ENCODE assay signal across 8 cellular contexts in the genomic region with DNA sequence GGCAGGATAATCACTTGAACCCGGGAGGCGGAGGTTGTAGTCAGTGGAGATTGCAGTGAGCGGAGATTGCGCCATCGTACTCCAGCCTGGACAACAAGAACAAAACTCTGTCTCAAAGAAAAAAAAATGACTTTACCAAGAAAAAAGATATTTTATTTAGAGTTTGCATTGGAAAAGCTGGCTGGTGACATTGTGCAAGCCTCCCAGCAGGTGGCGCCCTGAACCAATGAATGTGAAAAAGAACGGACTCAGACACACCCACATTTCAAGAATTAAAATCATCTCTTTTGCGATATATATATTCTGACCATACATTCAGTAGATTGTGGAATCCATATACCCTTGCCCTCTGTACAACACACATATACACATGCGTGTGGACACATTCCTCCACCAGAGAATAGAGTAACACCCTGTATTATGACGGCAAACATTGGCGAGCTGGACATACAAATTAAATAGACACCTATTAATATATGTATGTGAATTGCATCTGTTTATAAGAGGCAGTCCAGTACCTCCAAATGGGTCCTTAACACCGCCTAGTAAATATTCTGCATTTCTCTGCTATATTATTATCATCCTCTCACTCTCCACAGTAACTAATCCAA. TPM values are rescaled to one million over a fixed set of nuclear protein-coding genes. Genes with fewer than 3 reads are reported as not detected.
DNase-seq lines count a peak whose midpoint lies in the region; ATAC-seq and TF ChIP-seq lines count a peak whose summit lies in the region.

No MANE protein-coding gene starts in this region.

- H3K27me3 Mint-ChIP-seq in MCF 10A (ENCODE audit: insufficient read depth, unreplicated experiment) (no peaks in the 10 kb centered on the region), immature natural killer cell (ENCODE audit: low read depth in 3 of 3) (peaks cover 0 to 2% (median 0%) of the 10 kb centered on the region in 3 donors)

- H3K36me3 Mint-ChIP-seq in MCF 10A (ENCODE audit: insufficient read depth, unreplicated experiment) (no peaks in the 10 kb centered on the region), immature natural killer cell (no peaks in the 10 kb centered on the region)

- no peak overlapping the region for H3K27ac Mint-ChIP-seq in MCF 10A (ENCODE audit: low read depth, unreplicated experiment)
- H3K27ac Mint-ChIP-seq in immature natural killer cell, result no peak overlapping the region

- peak; percentile 38 to 53 for DNase-seq in NCI-H524 (lab: John Stamatoyannopoulos, UW)
- no peak for DNase-seq in NCI-H524 treated with DMSO at 0.1 percent for 48 hours (lab: John Stamatoyannopoulos, UW)
- peak; percentile 85 for DNase-seq in NAMALWA (ENCODE audit: low spot score)
- peak; percentile 47 for DNase-seq in UCSD-AML1 (lab: John Stamatoyannopoulos, UW; ENCODE audit: unreplicated experiment)
- DNase-seq in MCF 10A (ENCODE audit: unreplicated experiment), result peak; percentile 92
- peak; percentile 25 to 53 (median 40) for DNase-seq in immature natural killer cell
- DNase-seq in stimulated activated CD4-positive, alpha-beta T cell treated with anti-CD3 and anti-CD28 coated beads, Interleukin-15, amount 100 ng/mL, for 24 hours, result peak; percentile 84

- TF ChIP-seq CTCF in MCF 10A (IDR thresholded peaks at IDR 0.05; ENCODE audit: unreplicated experiment), result peak; percentile 95

- H3K4me1 Mint-ChIP-seq in MCF 10A (ENCODE audit: insufficient read depth, unreplicated experiment), result no peaks in the 10 kb centered on the region
- no peaks in the 10 kb centered on the region for H3K4me1 Mint-ChIP-seq in immature natural killer cell

- CTCF ChIA-PET in MCF 10A (lab: Yijun Ruan, JAX), result interaction anchor here (0.6 to 17.2 kb wide), 53 partner anchors 8 to 1422 kb away, joined by 3 to 358 read pairs (median 4); a partner anchor contains a TSS

- no peaks in the 10 kb centered on the region for H3K9me3 Mint-ChIP-seq in MCF 10A (ENCODE audit: unreplicated experiment)
- H3K9me3 Mint-ChIP-seq in immature natural killer cell, result no peaks in the 10 kb centered on the region

- POLR2A ChIA-PET in MCF 10A (lab: Yijun Ruan, JAX), result interaction anchor here (0.6 to 1.1 kb wide), 5 partner anchors 29 to 829 kb away, joined by 3 to 4 read pairs (median 3); no protein-coding TSS in a partner anchor

- BruUV-seq in MCF 10A (replicated peaks; lab: Mats Ljungman, UMichigan), result no TSS peak

- no peak for ATAC-seq in GM21717 (IDR thresholded peaks at IDR 0.05; ENCODE audit: unreplicated experiment)

- H3K4me3 Mint-ChIP-seq in MCF 10A (ENCODE audit: unreplicated experiment), result no peak overlapping the region
- H3K4me3 Mint-ChIP-seq in immature natural killer cell, result no peak overlapping the region

- intact Hi-C loops in MCF 10A (cut with micrococcal nuclease), result loop anchor here (1.0 to 2.0 kb wide), 6 partner anchors 66 to 874 kb away; no protein-coding TSS in a partner anchor

RNA-seq across cellular contexts. Expression of a gene that starts 39.0 kb away (rescaled TPM):
- 207 and 222 TPM in 2 replicates for total RNA-seq in MCF 10A (2022)
- not detected for polyA plus RNA-seq in immature natural killer cell

RNA-seq across cellular contexts. Expression of a gene that starts 55.8 kb away (rescaled TPM):
- total RNA-seq in MCF 10A (2022), result not detected in 2 replicates
- polyA plus RNA-seq in immature natural killer cell, result 1 to 10 TPM in 1 of 3 donors, under 1 TPM in 2; 0.28 to 1.1 (median 0.34) TPM
